ENCODE assay signal across 8 cellular contexts in the genomic region with DNA sequence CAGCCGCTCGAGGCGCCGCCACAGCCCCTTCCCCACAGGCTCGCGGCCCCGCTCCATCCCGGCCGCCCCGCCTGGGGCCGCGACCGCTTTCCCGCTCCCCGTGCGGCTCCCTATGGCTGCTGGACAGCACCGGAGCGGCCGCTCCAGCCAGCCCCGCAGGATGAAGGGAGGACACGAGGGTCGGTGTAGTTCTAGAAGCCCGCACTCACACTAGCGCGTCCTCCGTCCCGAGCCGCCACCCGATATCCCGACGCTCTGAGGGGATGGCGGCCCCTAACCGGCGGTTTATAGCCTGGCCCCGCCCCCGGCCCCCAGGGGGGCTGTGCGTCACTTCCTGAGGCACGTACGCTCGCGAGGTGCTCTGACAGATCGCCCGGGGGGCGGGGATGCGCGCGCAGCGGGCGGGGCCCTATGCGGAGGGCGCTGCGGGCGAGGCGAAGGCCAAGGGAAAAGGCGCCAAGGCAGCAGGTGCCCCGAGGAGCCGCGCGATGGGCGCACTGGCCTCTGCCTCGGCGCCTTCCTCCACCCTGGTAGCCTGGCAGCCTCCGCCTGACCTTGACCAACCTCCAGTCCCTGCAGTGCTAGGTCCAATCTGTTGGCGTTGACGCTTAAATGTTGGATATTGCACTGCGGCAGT.
DNase-seq lines count a peak whose midpoint lies in the region; ATAC-seq and FAIRE-seq lines count a peak whose summit lies in the region.

A gene (minus strand): TSS at position 257 of the 637 bp plus-strand sequence. CDS start 4,991 bp downstream, outside the sequence.

- peak; percentile 84 for ATAC-seq in GM21367 (IDR thresholded peaks at IDR 0.05; ENCODE audit: unreplicated experiment)
- peak; percentile 89 for ATAC-seq in memory B cell (ENCODE audit: low read depth)

- H3K4me3 ChIP-seq in effector memory CD4-positive, alpha-beta T cell (ENCODE audit: insufficient read depth, low read depth, low read length, poor library complexity, severe bottlenecking): peak within 1 kb of the TSS; percentile 95

- no peaks in the 10 kb centered on the region for H3K27me3 Mint-ChIP-seq in memory B cell

- peak within 1 kb of the TSS; percentile 96 for H3K4me3 Mint-ChIP-seq in memory B cell

- no peaks in the 10 kb centered on the region for H3K27me3 ChIP-seq in effector memory CD4-positive, alpha-beta T cell (replicated peaks; ENCODE audit: control insufficient read depth, insufficient read depth, low read length, poor library complexity, severe bottlenecking)

- no peaks in the 10 kb centered on the region for H3K36me3 ChIP-seq in effector memory CD4-positive, alpha-beta T cell (ENCODE audit: control insufficient read depth, insufficient read depth, low read length)

- peak; percentile 84 for FAIRE-seq in HTR-8/SVneo (lab: Jason Lieb, UNC)

- peak; percentile 99 for DNase-seq in COLO829 (ENCODE audit: low spot score)
- DNase-seq in HTR-8/SVneo (ENCODE audit: insufficient read length, low spot score): peak; percentile 99
- DNase-seq in NOMO-1 treated with DMSO at 0.1 percent for 48 hours (lab: John Stamatoyannopoulos, UW; ENCODE audit: unreplicated experiment): peak; percentile 94
- DNase-seq in activated CD8-positive, alpha-beta memory T cell treated with anti-CD3 and anti-CD28 coated beads for 4 hours (ENCODE audit: low read depth in 2 of 2): peak; percentile 92 to 93
- peak; percentile 90 to 94 (median 91) for DNase-seq in effector memory CD4-positive, alpha-beta T cell
- DNase-seq in memory B cell (ENCODE audit: low spot score in 2 of 2): peak; percentile 95 to 96
- peak; percentile 94 for DNase-seq in stimulated activated CD8-positive, alpha-beta memory T cell treated with anti-CD3 and anti-CD28 coated beads, Interleukin-12 subunit alpha, Interleukin-12 subunit beta, amount 100 ng/mL, for 1 hour (ENCODE audit: low read depth)

- H3K27ac ChIP-seq in effector memory CD4-positive, alpha-beta T cell (ENCODE audit: insufficient read depth, low read length, poor library complexity, severe bottlenecking): peak within 1 kb of the TSS; percentile 94

- H3K36me3 Mint-ChIP-seq in memory B cell: peaks cover 2% of the 10 kb centered on the region

- H3K4me1 ChIP-seq in effector memory CD4-positive, alpha-beta T cell (ENCODE audit: control insufficient read depth, insufficient read depth, low read length, poor library complexity, severe bottlenecking): peaks cover 12% of the 10 kb centered on the region

- no peaks in the 10 kb centered on the region for H3K9me3 ChIP-seq in effector memory CD4-positive, alpha-beta T cell (ENCODE audit: control insufficient read depth, low read length)

- H3K9me3 Mint-ChIP-seq in memory B cell: no peaks in the 10 kb centered on the region

- peaks cover 31% of the 10 kb centered on the region for H3K4me1 Mint-ChIP-seq in memory B cell

- peak within 1 kb of the TSS; percentile 98 for H3K27ac Mint-ChIP-seq in memory B cell

Comparison
In these comparisons a context has a peak if more than half of its experiments do, and no peak if none do; other contexts are left out.
1. Peak in every context shown above with its lines: DNase-seq, ATAC-seq, H3K4me3 ChIP-seq and H3K27ac ChIP-seq.